ENCODE assay signal across 2 cellular contexts in the genomic region with DNA sequence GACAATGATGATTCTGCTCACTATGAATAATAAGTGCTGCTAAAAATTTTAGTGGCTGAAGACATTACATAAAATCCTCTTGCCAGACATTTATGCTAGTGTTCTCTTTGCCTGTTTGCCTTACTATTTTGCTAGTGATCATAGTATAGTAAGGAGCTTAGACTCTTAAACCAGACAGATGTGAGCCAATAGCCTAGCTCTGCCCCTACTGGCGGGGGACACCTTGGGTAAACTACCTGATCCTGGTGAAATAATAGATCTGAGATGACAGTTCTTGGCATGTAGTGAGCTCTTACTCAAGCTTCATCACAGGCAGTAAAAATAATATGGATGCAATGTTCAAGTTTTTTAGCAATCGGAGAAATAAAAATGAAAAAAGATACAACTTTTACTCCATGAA.
TF ChIP-seq lines count a peak whose summit lies in the region.

No MANE protein-coding gene starts in this region.

TF ChIP-seq in GM23338, 12 proteins besides CTCF, POLR2A, EP300 and RAD21 (continues in another document):
- TF ChIP-seq ZNF331 (CRISPR knock-in tag; IDR thresholded peaks at IDR 0.05; ENCODE audit: low read depth) (no peak), STAT1 (IDR thresholded peaks at IDR 0.05; ENCODE audit: unreplicated experiment) (no peak), EZH2phosphoT487 (IDR thresholded peaks at IDR 0.05; ENCODE audit: unreplicated experiment) (no peak), CREB1 (CRISPR knock-in tag; IDR thresholded peaks at IDR 0.05; ENCODE audit: low read depth) (no peak), JUNB (IDR thresholded peaks at IDR 0.05; ENCODE audit: unreplicated experiment) (no peak), EZH2 (IDR thresholded peaks at IDR 0.05; ENCODE audit: low read depth, unreplicated experiment) (no peak), POLR2AphosphoS5 (IDR thresholded peaks at IDR 0.05; ENCODE audit: low read depth) (no peak)
- TF ChIP-seq, protein P1, sequence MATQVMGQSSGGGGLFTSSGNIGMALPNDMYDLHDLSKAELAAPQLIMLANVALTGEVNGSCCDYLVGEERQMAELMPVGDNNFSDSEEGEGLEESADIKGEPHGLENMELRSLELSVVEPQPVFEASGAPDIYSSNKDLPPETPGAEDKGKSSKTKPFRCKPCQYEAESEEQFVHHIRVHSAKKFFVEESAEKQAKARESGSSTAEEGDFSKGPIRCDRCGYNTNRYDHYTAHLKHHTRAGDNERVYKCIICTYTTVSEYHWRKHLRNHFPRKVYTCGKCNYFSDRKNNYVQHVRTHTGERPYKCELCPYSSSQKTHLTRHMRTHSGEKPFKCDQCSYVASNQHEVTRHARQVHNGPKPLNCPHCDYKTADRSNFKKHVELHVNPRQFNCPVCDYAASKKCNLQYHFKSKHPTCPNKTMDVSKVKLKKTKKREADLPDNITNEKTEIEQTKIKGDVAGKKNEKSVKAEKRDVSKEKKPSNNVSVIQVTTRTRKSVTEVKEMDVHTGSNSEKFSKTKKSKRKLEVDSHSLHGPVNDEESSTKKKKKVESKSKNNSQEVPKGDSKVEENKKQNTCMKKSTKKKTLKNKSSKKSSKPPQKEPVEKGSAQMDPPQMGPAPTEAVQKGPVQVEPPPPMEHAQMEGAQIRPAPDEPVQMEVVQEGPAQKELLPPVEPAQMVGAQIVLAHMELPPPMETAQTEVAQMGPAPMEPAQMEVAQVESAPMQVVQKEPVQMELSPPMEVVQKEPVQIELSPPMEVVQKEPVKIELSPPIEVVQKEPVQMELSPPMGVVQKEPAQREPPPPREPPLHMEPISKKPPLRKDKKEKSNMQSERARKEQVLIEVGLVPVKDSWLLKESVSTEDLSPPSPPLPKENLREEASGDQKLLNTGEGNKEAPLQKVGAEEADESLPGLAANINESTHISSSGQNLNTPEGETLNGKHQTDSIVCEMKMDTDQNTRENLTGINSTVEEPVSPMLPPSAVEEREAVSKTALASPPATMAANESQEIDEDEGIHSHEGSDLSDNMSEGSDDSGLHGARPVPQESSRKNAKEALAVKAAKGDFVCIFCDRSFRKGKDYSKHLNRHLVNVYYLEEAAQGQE (IDR thresholded peaks at IDR 0.05; ENCODE audit: unreplicated experiment): no peak
- TF ChIP-seq, protein P2, sequence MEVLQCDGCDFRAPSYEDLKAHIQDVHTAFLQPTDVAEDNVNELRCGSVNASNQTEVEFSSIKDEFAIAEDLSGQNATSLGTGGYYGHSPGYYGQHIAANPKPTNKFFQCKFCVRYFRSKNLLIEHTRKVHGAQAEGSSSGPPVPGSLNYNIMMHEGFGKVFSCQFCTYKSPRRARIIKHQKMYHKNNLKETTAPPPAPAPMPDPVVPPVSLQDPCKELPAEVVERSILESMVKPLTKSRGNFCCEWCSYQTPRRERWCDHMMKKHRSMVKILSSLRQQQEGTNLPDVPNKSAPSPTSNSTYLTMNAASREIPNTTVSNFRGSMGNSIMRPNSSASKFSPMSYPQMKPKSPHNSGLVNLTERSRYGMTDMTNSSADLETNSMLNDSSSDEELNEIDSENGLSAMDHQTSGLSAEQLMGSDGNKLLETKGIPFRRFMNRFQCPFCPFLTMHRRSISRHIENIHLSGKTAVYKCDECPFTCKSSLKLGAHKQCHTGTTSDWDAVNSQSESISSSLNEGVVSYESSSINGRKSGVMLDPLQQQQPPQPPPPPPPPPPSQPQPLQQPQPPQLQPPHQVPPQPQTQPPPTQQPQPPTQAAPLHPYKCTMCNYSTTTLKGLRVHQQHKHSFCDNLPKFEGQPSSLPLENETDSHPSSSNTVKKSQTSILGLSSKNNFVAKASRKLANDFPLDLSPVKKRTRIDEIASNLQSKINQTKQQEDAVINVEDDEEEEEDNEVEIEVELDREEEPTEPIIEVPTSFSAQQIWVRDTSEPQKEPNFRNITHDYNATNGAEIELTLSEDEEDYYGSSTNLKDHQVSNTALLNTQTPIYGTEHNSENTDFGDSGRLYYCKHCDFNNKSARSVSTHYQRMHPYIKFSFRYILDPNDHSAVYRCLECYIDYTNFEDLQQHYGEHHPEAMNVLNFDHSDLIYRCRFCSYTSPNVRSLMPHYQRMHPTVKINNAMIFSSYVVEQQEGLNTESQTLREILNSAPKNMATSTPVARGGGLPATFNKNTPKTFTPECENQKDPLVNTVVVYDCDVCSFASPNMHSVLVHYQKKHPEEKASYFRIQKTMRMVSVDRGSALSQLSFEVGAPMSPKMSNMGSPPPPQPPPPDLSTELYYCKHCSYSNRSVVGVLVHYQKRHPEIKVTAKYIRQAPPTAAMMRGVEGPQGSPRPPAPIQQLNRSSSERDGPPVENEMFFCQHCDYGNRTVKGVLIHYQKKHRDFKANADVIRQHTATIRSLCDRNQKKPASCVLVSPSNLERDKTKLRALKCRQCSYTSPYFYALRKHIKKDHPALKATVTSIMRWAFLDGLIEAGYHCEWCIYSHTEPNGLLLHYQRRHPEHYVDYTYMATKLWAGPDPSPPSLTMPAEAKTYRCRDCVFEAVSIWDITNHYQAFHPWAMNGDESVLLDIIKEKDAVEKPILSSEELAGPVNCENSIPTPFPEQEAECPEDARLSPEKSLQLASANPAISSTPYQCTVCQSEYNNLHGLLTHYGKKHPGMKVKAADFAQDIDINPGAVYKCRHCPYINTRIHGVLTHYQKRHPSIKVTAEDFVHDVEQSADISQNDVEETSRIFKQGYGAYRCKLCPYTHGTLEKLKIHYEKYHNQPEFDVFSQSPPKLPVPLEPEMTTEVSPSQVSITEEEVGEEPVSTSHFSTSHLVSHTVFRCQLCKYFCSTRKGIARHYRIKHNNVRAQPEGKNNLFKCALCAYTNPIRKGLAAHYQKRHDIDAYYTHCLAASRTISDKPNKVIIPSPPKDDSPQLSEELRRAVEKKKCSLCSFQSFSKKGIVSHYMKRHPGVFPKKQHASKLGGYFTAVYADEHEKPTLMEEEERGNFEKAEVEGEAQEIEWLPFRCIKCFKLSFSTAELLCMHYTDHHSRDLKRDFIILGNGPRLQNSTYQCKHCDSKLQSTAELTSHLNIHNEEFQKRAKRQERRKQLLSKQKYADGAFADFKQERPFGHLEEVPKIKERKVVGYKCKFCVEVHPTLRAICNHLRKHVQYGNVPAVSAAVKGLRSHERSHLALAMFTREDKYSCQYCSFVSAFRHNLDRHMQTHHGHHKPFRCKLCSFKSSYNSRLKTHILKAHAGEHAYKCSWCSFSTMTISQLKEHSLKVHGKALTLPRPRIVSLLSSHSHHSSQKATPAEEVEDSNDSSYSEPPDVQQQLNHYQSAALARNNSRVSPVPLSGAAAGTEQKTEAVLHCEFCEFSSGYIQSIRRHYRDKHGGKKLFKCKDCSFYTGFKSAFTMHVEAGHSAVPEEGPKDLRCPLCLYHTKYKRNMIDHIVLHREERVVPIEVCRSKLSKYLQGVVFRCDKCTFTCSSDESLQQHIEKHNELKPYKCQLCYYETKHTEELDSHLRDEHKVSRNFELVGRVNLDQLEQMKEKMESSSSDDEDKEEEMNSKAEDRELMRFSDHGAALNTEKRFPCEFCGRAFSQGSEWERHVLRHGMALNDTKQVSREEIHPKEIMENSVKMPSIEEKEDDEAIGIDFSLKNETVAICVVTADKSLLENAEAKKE (CRISPR knock-in tag; IDR thresholded peaks at IDR 0.05): no peak
- TF ChIP-seq, protein P3, sequence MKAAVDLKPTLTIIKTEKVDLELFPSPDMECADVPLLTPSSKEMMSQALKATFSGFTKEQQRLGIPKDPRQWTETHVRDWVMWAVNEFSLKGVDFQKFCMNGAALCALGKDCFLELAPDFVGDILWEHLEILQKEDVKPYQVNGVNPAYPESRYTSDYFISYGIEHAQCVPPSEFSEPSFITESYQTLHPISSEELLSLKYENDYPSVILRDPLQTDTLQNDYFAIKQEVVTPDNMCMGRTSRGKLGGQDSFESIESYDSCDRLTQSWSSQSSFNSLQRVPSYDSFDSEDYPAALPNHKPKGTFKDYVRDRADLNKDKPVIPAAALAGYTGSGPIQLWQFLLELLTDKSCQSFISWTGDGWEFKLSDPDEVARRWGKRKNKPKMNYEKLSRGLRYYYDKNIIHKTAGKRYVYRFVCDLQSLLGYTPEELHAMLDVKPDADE (IDR thresholded peaks at IDR 0.05): no peak

TF ChIP-seq in HCT116, 20 proteins besides CTCF, POLR2A, EP300 and RAD21:
- TF ChIP-seq, protein P4, sequence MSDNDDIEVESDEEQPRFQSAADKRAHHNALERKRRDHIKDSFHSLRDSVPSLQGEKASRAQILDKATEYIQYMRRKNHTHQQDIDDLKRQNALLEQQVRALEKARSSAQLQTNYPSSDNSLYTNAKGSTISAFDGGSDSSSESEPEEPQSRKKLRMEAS (IDR thresholded peaks at IDR 0.05): no peak
- no peak for TF ChIP-seq ZNF274 (IDR thresholded peaks at IDR 0.05; ENCODE audit: low read depth, low read length)
- no peak for TF ChIP-seq YY1 (IDR thresholded peaks at IDR 0.05; ENCODE audit: extremely low read depth, insufficient replicate concordance, low read depth, low read length)
- no peak for TF ChIP-seq EZH2 (IDR thresholded peaks at IDR 0.05)
- TF ChIP-seq, protein P1 (IDR thresholded peaks at IDR 0.05; ENCODE audit: low read depth): no peak
- TF ChIP-seq TCF7L2 (IDR thresholded peaks at IDR 0.05; ENCODE audit: borderline replicate concordance, extremely low read depth, insufficient read depth, insufficient read length): no peak
- no peak for TF ChIP-seq CEBPB (IDR thresholded peaks at IDR 0.05; ENCODE audit: low read depth)
- no peak for TF ChIP-seq JUND (IDR thresholded peaks at IDR 0.05)
TF ChIP-seq in HCT116: peak in this region for 0.
